Comparison of ENCODE assay signal across 1 cellular context in the genomic region with DNA sequence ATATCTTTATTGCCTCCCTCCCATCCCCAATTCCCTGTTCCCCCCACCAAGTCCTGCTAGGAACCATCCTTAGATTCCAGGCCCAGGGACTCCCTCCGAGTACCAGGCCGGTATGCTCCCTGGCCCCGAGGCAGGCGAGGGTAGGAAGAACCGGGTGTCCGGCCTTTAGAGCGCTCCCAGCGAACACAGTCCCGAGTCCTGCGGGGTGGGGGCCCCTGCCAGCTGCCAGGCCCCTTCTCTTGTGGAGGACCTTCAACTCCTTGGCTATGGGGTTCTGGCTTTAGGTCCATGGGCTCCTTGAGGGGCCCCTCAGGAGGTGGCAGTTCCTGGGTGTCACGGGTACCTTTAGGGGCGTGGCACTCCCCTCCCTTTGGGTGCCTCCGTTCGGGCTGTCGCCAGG.
TF ChIP-seq lines count a peak whose summit lies in the region.

No MANE protein-coding gene starts in this region.

TF ChIP-seq in K562, 482 proteins besides CTCF, POLR2A, EP300 and RAD21:
- TF ChIP-seq RBFOX2 (IDR thresholded peaks at IDR 0.05; ENCODE audit: low read depth, low read length) (0 out of 2 replicates have a peak, but pooled peaks have one; percentile 42), CREBBP (IDR thresholded peaks at IDR 0.05; ENCODE audit: low read depth, low read length) (no peak), POLR2G (IDR thresholded peaks at IDR 0.05; ENCODE audit: low read depth, low read length) (0 out of 2 replicates have a peak, but pooled peaks have one; percentile 27), CCNT2 (IDR thresholded peaks at IDR 0.05; ENCODE audit: borderline replicate concordance, extremely low read depth, insufficient read length, low read depth, low read length) (no peak), MCM3 (IDR thresholded peaks at IDR 0.05) (no peak)
TF ChIP-seq in K562: peak in this region for 2.
